2 cellular contexts compared by ENCODE assay signal in the genomic region with DNA sequence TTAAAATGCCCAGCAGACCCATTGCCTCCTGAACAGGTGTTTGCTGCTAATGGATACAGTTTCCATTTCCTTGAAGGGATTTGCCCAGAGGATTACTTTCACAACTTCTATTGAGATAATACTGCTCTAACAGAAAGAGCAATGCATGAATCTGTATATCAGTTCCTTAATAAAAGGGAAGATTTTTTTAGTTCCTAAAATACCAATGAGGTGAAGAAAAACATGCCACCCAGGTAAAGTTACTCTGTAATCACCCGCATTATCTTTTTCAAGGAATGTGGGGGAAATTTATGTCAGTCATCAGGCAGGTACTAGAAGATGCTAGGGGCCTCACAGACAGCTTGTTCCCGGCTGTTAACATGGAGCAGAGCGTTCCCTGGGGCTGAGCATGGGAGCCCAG.
TF ChIP-seq lines count a peak whose summit lies in the region.

No MANE protein-coding gene starts in this region.

TF ChIP-seq in SK-N-SH, 30 proteins besides CTCF, POLR2A, EP300 and RAD21 (continued from another document):
- TF ChIP-seq, protein P1, sequence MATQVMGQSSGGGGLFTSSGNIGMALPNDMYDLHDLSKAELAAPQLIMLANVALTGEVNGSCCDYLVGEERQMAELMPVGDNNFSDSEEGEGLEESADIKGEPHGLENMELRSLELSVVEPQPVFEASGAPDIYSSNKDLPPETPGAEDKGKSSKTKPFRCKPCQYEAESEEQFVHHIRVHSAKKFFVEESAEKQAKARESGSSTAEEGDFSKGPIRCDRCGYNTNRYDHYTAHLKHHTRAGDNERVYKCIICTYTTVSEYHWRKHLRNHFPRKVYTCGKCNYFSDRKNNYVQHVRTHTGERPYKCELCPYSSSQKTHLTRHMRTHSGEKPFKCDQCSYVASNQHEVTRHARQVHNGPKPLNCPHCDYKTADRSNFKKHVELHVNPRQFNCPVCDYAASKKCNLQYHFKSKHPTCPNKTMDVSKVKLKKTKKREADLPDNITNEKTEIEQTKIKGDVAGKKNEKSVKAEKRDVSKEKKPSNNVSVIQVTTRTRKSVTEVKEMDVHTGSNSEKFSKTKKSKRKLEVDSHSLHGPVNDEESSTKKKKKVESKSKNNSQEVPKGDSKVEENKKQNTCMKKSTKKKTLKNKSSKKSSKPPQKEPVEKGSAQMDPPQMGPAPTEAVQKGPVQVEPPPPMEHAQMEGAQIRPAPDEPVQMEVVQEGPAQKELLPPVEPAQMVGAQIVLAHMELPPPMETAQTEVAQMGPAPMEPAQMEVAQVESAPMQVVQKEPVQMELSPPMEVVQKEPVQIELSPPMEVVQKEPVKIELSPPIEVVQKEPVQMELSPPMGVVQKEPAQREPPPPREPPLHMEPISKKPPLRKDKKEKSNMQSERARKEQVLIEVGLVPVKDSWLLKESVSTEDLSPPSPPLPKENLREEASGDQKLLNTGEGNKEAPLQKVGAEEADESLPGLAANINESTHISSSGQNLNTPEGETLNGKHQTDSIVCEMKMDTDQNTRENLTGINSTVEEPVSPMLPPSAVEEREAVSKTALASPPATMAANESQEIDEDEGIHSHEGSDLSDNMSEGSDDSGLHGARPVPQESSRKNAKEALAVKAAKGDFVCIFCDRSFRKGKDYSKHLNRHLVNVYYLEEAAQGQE (IDR thresholded peaks at IDR 0.05; ENCODE audit: low read depth, low read length), result no peak
- TF ChIP-seq PBX3 (IDR thresholded peaks at IDR 0.05) (no peak), USF1 (IDR thresholded peaks at IDR 0.05; ENCODE audit: borderline replicate concordance, low read depth) (no peak), JUND (IDR thresholded peaks at IDR 0.05) (no peak), SIN3A (IDR thresholded peaks at IDR 0.05; ENCODE audit: borderline replicate concordance, low read depth, low read length) (no peak), MXI1 (IDR thresholded peaks at IDR 0.05; ENCODE audit: low read depth, low read length) (no peak), EZH2phosphoT487 (IDR thresholded peaks at IDR 0.05; ENCODE audit: borderline replicate concordance, low read depth) (no peak), SMC3 (IDR thresholded peaks at IDR 0.05; ENCODE audit: low read depth, low read length) (no peak), POLR2AphosphoS5 (IDR thresholded peaks at IDR 0.05; ENCODE audit: low read depth, low read length) (no peak), NFIC (IDR thresholded peaks at IDR 0.05; ENCODE audit: borderline replicate concordance) (no peak), TAF1 (IDR thresholded peaks at IDR 0.05; ENCODE audit: borderline replicate concordance, low read depth, low read length) (no peak), MEF2A (IDR thresholded peaks at IDR 0.05; ENCODE audit: borderline replicate concordance, low read depth) (no peak), NRF1 (IDR thresholded peaks at IDR 0.05; ENCODE audit: low read depth, low read length) (no peak), RCOR1 (IDR thresholded peaks at IDR 0.05; ENCODE audit: low read length) (no peak), FOSL2 (IDR thresholded peaks at IDR 0.05; ENCODE audit: borderline replicate concordance, low read depth) (no peak), GABPA (IDR thresholded peaks at IDR 0.05; ENCODE audit: low read depth) (no peak), FOXM1 (IDR thresholded peaks at IDR 0.05; ENCODE audit: low read depth) (no peak), TEAD4 (IDR thresholded peaks at IDR 0.05; ENCODE audit: borderline replicate concordance, insufficient read depth) (no peak)

TF ChIP-seq in SK-N-SH treated with all-trans-retinoic acid at 6 μM for 48 hours, 23 proteins besides CTCF, POLR2A, EP300 and RAD21:
- no peak for TF ChIP-seq CREB5 (CRISPR knock-in tag; IDR thresholded peaks at IDR 0.05; ENCODE audit: low read depth)
- TF ChIP-seq CSRNP3 (CRISPR knock-in tag; IDR thresholded peaks at IDR 0.05), result no peak
- TF ChIP-seq GLIS3 (CRISPR knock-in tag; IDR thresholded peaks at IDR 0.05), result no peak
- TF ChIP-seq ZNF70 (CRISPR knock-in tag; IDR thresholded peaks at IDR 0.05), result no peak
- TF ChIP-seq ZC3H10 (CRISPR knock-in tag; IDR thresholded peaks at IDR 0.05), result no peak
- TF ChIP-seq ZFP30 (CRISPR knock-in tag; IDR thresholded peaks at IDR 0.05), result no peak
- no peak for TF ChIP-seq ZNF8 (CRISPR knock-in tag; IDR thresholded peaks at IDR 0.05)
- TF ChIP-seq OSR1 (CRISPR knock-in tag; IDR thresholded peaks at IDR 0.05), result no peak
- TF ChIP-seq POU6F1 (CRISPR knock-in tag; IDR thresholded peaks at IDR 0.05; ENCODE audit: borderline replicate concordance, low read depth), result no peak
- TF ChIP-seq PATZ1 (CRISPR knock-in tag; IDR thresholded peaks at IDR 0.05; ENCODE audit: borderline replicate concordance), result no peak
